8 cellular contexts compared by ENCODE assay signal in the genomic region with DNA sequence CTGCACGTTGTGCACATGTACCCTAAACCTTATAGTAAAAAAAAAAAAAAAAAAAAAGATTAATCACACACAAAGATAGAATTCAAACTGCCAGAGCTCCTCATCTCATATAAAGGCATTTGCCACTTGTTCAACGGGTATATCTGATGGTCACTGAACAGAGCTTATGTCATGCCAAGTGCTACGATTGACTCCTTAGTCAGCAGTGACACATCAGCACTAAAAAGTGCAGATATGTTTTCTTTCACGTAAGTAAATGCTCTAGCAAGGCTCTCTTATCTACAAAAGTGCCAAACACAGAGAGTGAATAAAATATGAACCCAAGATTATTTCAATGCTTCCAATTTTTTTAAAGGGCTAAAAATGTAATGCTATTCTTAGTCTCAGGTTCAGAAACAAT. TPM values are rescaled to one million over a fixed set of nuclear protein-coding genes. Genes with fewer than 3 reads are reported as not detected.
DNase-seq lines count a peak whose midpoint lies in the region; ATAC-seq and TF ChIP-seq lines count a peak whose summit lies in the region.

No MANE protein-coding gene starts in this region.

- peak overlapping the region; percentile 70 to 99 (median 88) for H3K4me3 ChIP-seq in Peyer's patch
- H3K4me3 ChIP-seq in mucosa of stomach (ENCODE audit: low read length), result peak overlapping the region; percentile 83

- no peak for DNase-seq in activated CD4-positive, CD25-positive, alpha-beta regulatory T cell treated with anti-CD3 and anti-CD28 coated beads, Interleukin-2, amount 50 U/mL, for 72 hours
- no peak for DNase-seq in Peyer's patch

- H3K4me1 ChIP-seq in Peyer's patch (peaks cover 0 to 20% (median 4%) of the 10 kb centered on the region in 4 donors), mucosa of stomach (ENCODE audit: control insufficient read depth, insufficient read depth, low read length) (no peaks in the 10 kb centered on the region)

- no peaks in the 10 kb centered on the region for H3K9me3 Mint-ChIP-seq in dendritic cell treated with granulocyte-macrophage colony-stimulating factor and Interleukin-4, amounts not matched to agents 40 ng/mL and 50 ng/mL, for 4 days

- peaks cover 2% of the 10 kb centered on the region for H3K27me3 Mint-ChIP-seq in dendritic cell treated with granulocyte-macrophage colony-stimulating factor and Interleukin-4, amounts not matched to agents 40 ng/mL and 50 ng/mL, for 4 days

- intact Hi-C loops in dendritic cell treated with granulocyte-macrophage colony-stimulating factor and Interleukin-4, amounts not matched to agents 40 ng/mL and 50 ng/mL, for 4 days (cut with micrococcal nuclease), result loop anchor here (2.0 kb wide), 1 partner anchor 219 kb away; the partner anchor contains the start of gene SEC11C

- H3K27ac Mint-ChIP-seq in dendritic cell treated with granulocyte-macrophage colony-stimulating factor and Interleukin-4, amounts not matched to agents 40 ng/mL and 50 ng/mL, for 4 days, result peak overlapping the region; percentile 77

- no peak for TF ChIP-seq CTCF in Peyer's patch (IDR thresholded peaks at IDR 0.05)

- H3K36me3 ChIP-seq in Peyer's patch, result peaks cover 0 to 26% (median 0%) of the 10 kb centered on the region in 3 donors
- no peaks in the 10 kb centered on the region for H3K36me3 ChIP-seq in mucosa of stomach (ENCODE audit: control insufficient read depth, insufficient read depth, low read length)

- peak overlapping the region; percentile 78 for H3K4me3 Mint-ChIP-seq in dendritic cell treated with granulocyte-macrophage colony-stimulating factor and Interleukin-4, amounts not matched to agents 40 ng/mL and 50 ng/mL, for 4 days

- peaks cover 15% of the 10 kb centered on the region for H3K36me3 Mint-ChIP-seq in dendritic cell treated with granulocyte-macrophage colony-stimulating factor and Interleukin-4, amounts not matched to agents 40 ng/mL and 50 ng/mL, for 4 days (ENCODE audit: low read depth)

- H3K9ac ChIP-seq in mucosa of stomach (ENCODE audit: low read length), result peak overlapping the region; percentile 86

- no peak for TF ChIP-seq POLR2A in Peyer's patch (IDR thresholded peaks at IDR 0.05)

- H3K4me1 Mint-ChIP-seq in dendritic cell treated with granulocyte-macrophage colony-stimulating factor and Interleukin-4, amounts not matched to agents 40 ng/mL and 50 ng/mL, for 4 days (ENCODE audit: low read depth), result peaks cover 20% of the 10 kb centered on the region

- ATAC-seq in activated CD4-positive, CD25-positive, alpha-beta regulatory T cell treated with anti-CD3 and anti-CD28 coated beads, Interleukin-2, amount 50 U/mL, for 24 hours, result peak; percentile 43 to 52
- ATAC-seq in GM19035 (IDR thresholded peaks at IDR 0.05; ENCODE audit: unreplicated experiment) (no peak), HG03469 (IDR thresholded peaks at IDR 0.05; ENCODE audit: unreplicated experiment) (no peak), HG03039 (IDR thresholded peaks at IDR 0.05; ENCODE audit: unreplicated experiment) (no peak)

- H3K27ac ChIP-seq in Peyer's patch, result peak overlapping the region in 3 of 4 donors; percentile 85 to 93 (median 91)

- H3K27me3 ChIP-seq in Peyer's patch (no peaks in the 10 kb centered on the region), mucosa of stomach (ENCODE audit: control insufficient read depth, insufficient read depth, low read length) (no peaks in the 10 kb centered on the region)

- no peaks in the 10 kb centered on the region for H3K9me3 ChIP-seq in Peyer's patch
- no peaks in the 10 kb centered on the region for H3K9me3 ChIP-seq in mucosa of stomach (ENCODE audit: control insufficient read depth, low read length)

RNA-seq across cellular contexts. Expression of gene LMAN1, which starts 1.1 kb away (rescaled TPM):
- total RNA-seq in Peyer's patch, result 10 to 100 TPM; 59.7 to 78.5 (median 63.2) TPM

RNA-seq across cellular contexts. Expression of gene CPLX4, which starts 39.5 kb away (rescaled TPM):
- not detected for total RNA-seq in Peyer's patch

Comparison
In these comparisons a context has a peak if more than half of its experiments do, and no peak if none do; other contexts are left out.
1. ATAC-seq: peak in activated CD4-positive, CD25-positive, alpha-beta regulatory T cell treated with anti-CD3 and anti-CD28 coated beads, Interleukin-2, amount 50 U/mL, for 24 hours (2 of 2); none in GM19035 (single experiment), HG03469 (single experiment) and HG03039 (single experiment).